23 cellular contexts compared by ENCODE assay signal in the genomic region with DNA sequence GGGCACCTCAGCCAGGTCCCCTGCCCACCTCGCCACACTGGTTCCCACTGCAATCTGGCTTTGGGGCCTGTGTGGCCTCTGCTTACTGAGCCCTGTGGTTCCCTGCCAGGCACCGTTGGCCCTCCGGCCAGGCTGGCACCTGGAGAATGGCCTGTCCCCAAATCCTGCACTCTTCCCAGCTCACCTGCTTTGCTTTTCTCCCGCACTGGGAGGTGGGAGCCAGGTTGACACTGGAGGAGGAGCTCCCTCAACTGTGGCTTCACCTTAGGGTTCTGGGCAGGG.
"Had no signal": no experiment of that assay in that cellular context is flagged by ENCODE, and none has a peak within 500 bp of the region (broad histone marks: within the 10 kb centered on the region; RNA-seq: fewer than 3 reads in every experiment).

No MANE protein-coding gene starts in this region.

- H3K4me1 ChIP-seq: gastrocnemius medialis, heart right ventricle, left lung, lower lobe of right lung had no signal

- H3K27me3 ChIP-seq: gastrocnemius medialis had no signal

- H3K4me3 ChIP-seq: coronary artery, dorsolateral prefrontal cortex, esophagus squamous epithelium, gastrocnemius medialis, heart right ventricle, left lung, lower lobe of right lung, mucosa of descending colon had no signal

- H3K36me3 ChIP-seq: esophagus squamous epithelium, gastrocnemius medialis, heart right ventricle, left lung, lower lobe of right lung had no signal

- H3K27ac ChIP-seq: coronary artery, dorsolateral prefrontal cortex, esophagus squamous epithelium, gastrocnemius medialis, heart right ventricle, left lung, lower lobe of right lung had no signal

- H3K9me3 ChIP-seq: esophagus squamous epithelium, gastrocnemius medialis, lower lobe of right lung, mucosa of descending colon had no signal

- DNase-seq: dermis blood vessel endothelial cell; effector CD4-positive, alpha-beta T cell; effector memory CD4-positive, alpha-beta T cell; esophagus squamous epithelium; foreskin fibroblast; foreskin melanocyte; gastrocnemius medialis; glutamatergic neuron; heart right ventricle; hippocampal formation; left cardiac atrium; left lung; left ventricle myocardium superior; lower lobe of right lung; mesenchymal stem cell; mucosa of descending colon; naive B cell had no signal

- ATAC-seq: gastrocnemius medialis, left cardiac atrium, left lung, left ventricle myocardium superior, mucosa of descending colon had no signal

- FAIRE-seq: colon, endothelial cell of umbilical vein, islet of Langerhans, keratinocyte had no signal
